ENCODE assay signal across 9 cellular contexts in the genomic region with DNA sequence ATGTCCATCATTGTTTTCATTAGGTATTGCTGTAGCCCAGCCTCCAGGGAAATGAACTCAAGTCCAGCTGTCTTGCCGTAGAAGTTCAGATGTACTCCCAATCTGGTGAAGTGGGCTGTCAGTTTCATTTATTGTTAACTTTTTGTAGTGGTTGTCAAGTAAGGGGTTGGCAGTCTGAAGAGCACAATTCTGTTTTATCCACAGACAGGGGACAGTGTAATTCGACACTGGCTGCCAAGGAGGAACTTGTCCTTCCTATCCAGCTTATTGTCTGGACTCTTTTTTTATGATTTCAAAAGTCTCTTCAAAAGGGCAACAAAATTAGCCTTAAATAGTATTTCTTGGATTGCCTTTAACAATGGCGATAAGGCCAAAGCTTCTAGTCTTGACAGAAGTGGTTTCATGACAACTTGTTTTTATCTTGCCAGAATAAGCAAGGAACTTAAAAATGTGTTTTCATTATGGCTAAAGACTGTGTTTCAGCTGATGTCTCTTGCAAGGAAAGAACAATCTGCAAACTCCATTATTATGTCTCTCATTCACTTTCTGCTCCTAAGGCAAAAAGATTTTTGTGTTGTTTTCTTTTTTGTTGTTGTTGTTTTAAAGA.
DNase-seq lines count a peak whose midpoint lies in the region; ATAC-seq and TF ChIP-seq lines count a peak whose summit lies in the region.
"Had no signal": no experiment of that assay in that cellular context is flagged by ENCODE, and none has a peak within 500 bp of the region (broad histone marks: within the 10 kb centered on the region; RNA-seq: fewer than 3 reads in every experiment).

No MANE protein-coding gene starts in this region.

- POLR2A ChIA-PET in naive thymus-derived CD8-positive, alpha-beta T cell (lab: Charles Lee): no interaction called here

- no peak for TF ChIP-seq POLR2A in NB4 (IDR thresholded peaks at IDR 0.05; ENCODE audit: extremely low read depth, insufficient read length)

- H3K4me1 ChIP-seq in endodermal cell (ENCODE audit: control insufficient read depth, insufficient read depth, low read length): no peaks in the 10 kb centered on the region

- no peaks in the 10 kb centered on the region for H3K36me3 Mint-ChIP-seq in endodermal cell (ENCODE audit: low read depth)
- H3K36me3 Mint-ChIP-seq in neural crest cell (ENCODE audit: low read depth): no peaks in the 10 kb centered on the region
- H3K36me3 Mint-ChIP-seq in naive thymus-derived CD8-positive, alpha-beta T cell: peaks cover 0 to 7% (median 4%) of the 10 kb centered on the region in 3 donors

- H3K9me3 Mint-ChIP-seq in endodermal cell (peaks cover 1% of the 10 kb centered on the region), neural crest cell (peaks cover 6% of the 10 kb centered on the region)
- peaks cover 0 to 10% (median 3%) of the 10 kb centered on the region in 9 donors for H3K9me3 Mint-ChIP-seq in naive thymus-derived CD8-positive, alpha-beta T cell

- 83 to 88% methylated on average over 3 of the region's 3 CpGs for WGBS in endodermal cell (ENCODE audit: insufficient coverage in 1 of 2, insufficient read length in 1 of 2), 2 experiments

- H3K4me1 Mint-ChIP-seq in endodermal cell (peaks cover 11% of the 10 kb centered on the region), neural crest cell (peaks cover 28% of the 10 kb centered on the region)
- H3K4me1 Mint-ChIP-seq in naive thymus-derived CD8-positive, alpha-beta T cell: peaks cover 0 to 14% (median 8%) of the 10 kb centered on the region in 4 donors

- H3K27ac ChIP-seq in endodermal cell (ENCODE audit: low read depth, low read length): peak overlapping the region; percentile 70

- no peak overlapping the region for H3K9ac ChIP-seq in endodermal cell (ENCODE audit: extremely low read depth, low read length, poor library complexity, severe bottlenecking)

- H3K27ac Mint-ChIP-seq in endodermal cell: no peak overlapping the region
- peak overlapping the region; percentile 32 for H3K27ac Mint-ChIP-seq in neural crest cell (ENCODE audit: unreplicated experiment)
- peak overlapping the region in 2 of 10 donors; percentile 20 to 61 for H3K27ac Mint-ChIP-seq in naive thymus-derived CD8-positive, alpha-beta T cell

- H3K4me3 ChIP-seq in NB4 (ENCODE audit: low read depth, low read length) (no peak overlapping the region), endodermal cell (ENCODE audit: low read length) (no peak overlapping the region)

- ATAC-seq in GM21723 (IDR thresholded peaks at IDR 0.05; ENCODE audit: unreplicated experiment): no peak
- no peak for ATAC-seq in naive thymus-derived CD8-positive, alpha-beta T cell
- ATAC-seq in GM21528 (IDR thresholded peaks at IDR 0.05; ENCODE audit: low FRiP score, unreplicated experiment): no peak

- H3K4me3 Mint-ChIP-seq in endodermal cell (no peak overlapping the region), neural crest cell (peak overlapping the region; percentile 60)
- no peak overlapping the region for H3K4me3 Mint-ChIP-seq in naive thymus-derived CD8-positive, alpha-beta T cell

- H3K27me3 Mint-ChIP-seq in endodermal cell (ENCODE audit: insufficient read depth) (no peaks in the 10 kb centered on the region), neural crest cell (ENCODE audit: low read depth) (no peaks in the 10 kb centered on the region)
- peaks cover 0 to 10% (median 4%) of the 10 kb centered on the region in 5 donors for H3K27me3 Mint-ChIP-seq in naive thymus-derived CD8-positive, alpha-beta T cell

- no peaks in the 10 kb centered on the region for H3K27me3 ChIP-seq in endodermal cell (ENCODE audit: control insufficient read depth, insufficient read depth, low read length, poor library complexity, severe bottlenecking)

- TF ChIP-seq CTCF in NB4 (IDR thresholded peaks at IDR 0.05; ENCODE audit: low read depth, low read length) (no peak), endodermal cell (conservative IDR thresholded peaks at IDR 0.05) (no peak), neural crest cell (conservative IDR thresholded peaks at IDR 0.05) (no peak)

- H3K9me3 ChIP-seq in endodermal cell (ENCODE audit: control insufficient read depth, low read length): no peaks in the 10 kb centered on the region

- no peaks in the 10 kb centered on the region for H3K36me3 ChIP-seq in endodermal cell (ENCODE audit: control insufficient read depth, insufficient read depth, low read length)

- DNase-seq in DMS53 treated with DMSO at 0.1 percent for 48 hours (lab: John Stamatoyannopoulos, UW; ENCODE audit: unreplicated experiment): peak; percentile 10
- peak; percentile 47 for DNase-seq in NB4 (ENCODE audit: low read depth)
- DNase-seq in endodermal cell: no peak
- no peak for DNase-seq in neural crest cell (ENCODE audit: low read depth, low spot score)
- no peak for DNase-seq in central memory CD4-positive, alpha-beta T cell
- DNase-seq in naive thymus-derived CD8-positive, alpha-beta T cell: no peak
- DNase-seq: MM.1S had no signal

Comparison
In these comparisons a context has a peak if more than half of its experiments do, and no peak if none do; other contexts are left out.
1. DNase-seq: peak in DMS53 treated with DMSO at 0.1 percent for 48 hours (single experiment) and NB4 (single experiment); none in endodermal cell (single experiment), neural crest cell (single experiment), central memory CD4-positive, alpha-beta T cell (single experiment) and naive thymus-derived CD8-positive, alpha-beta T cell (0 of 10).